ENCODE assay signal across 9 cellular contexts in genomic region chr19:49084206-49085019, GRCh38. TPM values are rescaled to one million over a fixed set of nuclear protein-coding genes. Genes with fewer than 3 reads are reported as not detected.
A peak's percentile ranks its signal among the peaks of the same experiment; 100 is the strongest.
DNase-seq lines count a peak whose midpoint lies in the region; ATAC-seq and TF ChIP-seq lines count a peak whose summit lies in the region.
"Had no signal": no experiment of that assay in that cellular context is flagged by ENCODE, and none has a peak within 500 bp of the region (broad histone marks: within the 10 kb centered on the region; RNA-seq: fewer than 3 reads in every experiment).

No MANE protein-coding gene starts in this region.

- no peaks in the 10 kb centered on the region for H3K9me3 Mint-ChIP-seq in activated T-helper 1 cell treated with anti-CD3 and anti-CD28 coated beads, Interleukin-12 subunit alpha, Interleukin-12 subunit beta, Interleukin-2, Interleukin-4 antibody, amounts not matched to agents 30 ng/mL and 10 ng/mL and 1 ng/mL, durations not matched to agents 14 hours and 24 hours and 36 hours

- peak overlapping the region; percentile 80 for H3K27ac Mint-ChIP-seq in activated T-helper 1 cell treated with anti-CD3 and anti-CD28 coated beads, Interleukin-12 subunit alpha, Interleukin-12 subunit beta, Interleukin-2, Interleukin-4 antibody, amounts not matched to agents 30 ng/mL and 10 ng/mL and 1 ng/mL, durations not matched to agents 14 hours and 24 hours and 36 hours

- H3K36me3 ChIP-seq in iPS-20b (ENCODE audit: insufficient read depth, low read depth, low read length): peaks cover 30% of the 10 kb centered on the region
- peaks cover 10 to 25% (median 22%) of the 10 kb centered on the region in 4 donors for H3K36me3 ChIP-seq in stomach

- peak; percentile 31 for TF ChIP-seq EP300 in stomach (IDR thresholded peaks at IDR 0.05)

- peak overlapping the region; percentile 85; the same call in 1 of the 2 replicates for H3K9ac ChIP-seq in iPS-20b (ENCODE audit: low read depth, low read length)

- H3K4me1 ChIP-seq in iPS-20b (ENCODE audit: insufficient read depth, low read length) (no peaks in the 10 kb centered on the region), stomach (peaks cover 24 to 44% (median 40%) of the 10 kb centered on the region in 4 donors)

- H3K4me3 ChIP-seq in iPS-20b (ENCODE audit: low read length) (peak overlapping the region; percentile 84), stomach (peak overlapping the region; percentile 83 to 98 (median 89))

- H3K36me3 Mint-ChIP-seq in activated T-helper 1 cell treated with anti-CD3 and anti-CD28 coated beads, Interleukin-12 subunit alpha, Interleukin-12 subunit beta, Interleukin-2, Interleukin-4 antibody, amounts not matched to agents 30 ng/mL and 10 ng/mL and 1 ng/mL, durations not matched to agents 14 hours and 24 hours and 36 hours (ENCODE audit: low read depth): peaks cover 19% of the 10 kb centered on the region

- H3K27me3 Mint-ChIP-seq in activated T-helper 1 cell treated with anti-CD3 and anti-CD28 coated beads, Interleukin-12 subunit alpha, Interleukin-12 subunit beta, Interleukin-2, Interleukin-4 antibody, amounts not matched to agents 30 ng/mL and 10 ng/mL and 1 ng/mL, durations not matched to agents 14 hours and 24 hours and 36 hours (ENCODE audit: insufficient read depth): peaks cover 2% of the 10 kb centered on the region

- H3K4me3 Mint-ChIP-seq in activated T-helper 1 cell treated with anti-CD3 and anti-CD28 coated beads, Interleukin-12 subunit alpha, Interleukin-12 subunit beta, Interleukin-2, Interleukin-4 antibody, amounts not matched to agents 30 ng/mL and 10 ng/mL and 1 ng/mL, durations not matched to agents 14 hours and 24 hours and 36 hours: peak overlapping the region; percentile 99

- H3K9me3 ChIP-seq in iPS-20b (ENCODE audit: insufficient read depth, low read depth, low read length): no peaks in the 10 kb centered on the region
- no peaks in the 10 kb centered on the region for H3K9me3 ChIP-seq in stomach

- TF ChIP-seq POLR2A in stomach (IDR thresholded peaks at IDR 0.05): no peak

- peaks cover 22% of the 10 kb centered on the region for H3K4me1 Mint-ChIP-seq in activated T-helper 1 cell treated with anti-CD3 and anti-CD28 coated beads, Interleukin-12 subunit alpha, Interleukin-12 subunit beta, Interleukin-2, Interleukin-4 antibody, amounts not matched to agents 30 ng/mL and 10 ng/mL and 1 ng/mL, durations not matched to agents 14 hours and 24 hours and 36 hours (ENCODE audit: low read depth)

- no peaks in the 10 kb centered on the region for H3K27me3 ChIP-seq in iPS-20b (ENCODE audit: insufficient read depth, low read length)
- no peaks in the 10 kb centered on the region for H3K27me3 ChIP-seq in stomach

- intact Hi-C loops in activated T-helper 1 cell treated with anti-CD3 and anti-CD28 coated beads, Interleukin-12 subunit alpha, Interleukin-12 subunit beta, Interleukin-2, Interleukin-4 antibody, amounts not matched to agents 30 ng/mL and 10 ng/mL and 1 ng/mL, durations not matched to agents 14 hours and 24 hours and 36 hours (cut with micrococcal nuclease): loop anchor here (1.0 kb wide), 5 partner anchors 13 to 91 kb away; partner anchors contain the start of genes C19orf73, GYS1, LIN7B and PPFIA3
- intact Hi-C loops in stomach (cut with DNase I; ENCODE audit: low total_unique reads): no loop called here

- DNase-seq in SHP77 treated with DMSO at 0.1 percent for 48 hours (lab: John Stamatoyannopoulos, UW) (peak; percentile 4), SHP77 (lab: John Stamatoyannopoulos, UW) (no peak), stomach (no peak), HCEC 1CT (no peak)
- DNase-seq in activated T-helper 1 cell treated with anti-CD3 and anti-CD28 coated beads, Interleukin-12 subunit alpha, Interleukin-12 subunit beta, Interleukin-2, Interleukin-4 antibody, amounts not matched to agents 30 ng/mL and 10 ng/mL and 1 ng/mL, durations not matched to agents 14 hours and 24 hours and 36 hours (ENCODE audit: low spot score): no peak
- no peak for DNase-seq in central memory CD4-positive, alpha-beta T cell

- 37 to 58% (median 41%) methylated on average over 25 to 26 of the region's 26 CpGs for WGBS in stomach, 5 donors

- no peak overlapping the region for H3K27ac ChIP-seq in iPS-20b (ENCODE audit: low read length)
- H3K27ac ChIP-seq in stomach: peak overlapping the region; percentile 85 to 94 (median 92)

- TF ChIP-seq CTCF in stomach (IDR thresholded peaks at IDR 0.05): no peak

- no peak for ATAC-seq in HG02642 (IDR thresholded peaks at IDR 0.05; ENCODE audit: poor library complexity, unreplicated experiment)

RNA-seq across cellular contexts. Expression of gene SNRNP70, which starts 0.8 kb away (rescaled TPM):
- 259 and 272 TPM in 2 replicates for total RNA-seq in activated T-helper 1 cell treated with anti-CD3 and anti-CD28 coated beads, Interleukin-12 subunit alpha, Interleukin-12 subunit beta, Interleukin-2, Interleukin-4 antibody, amounts not matched to agents 30 ng/mL and 10 ng/mL and 1 ng/mL, durations not matched to agents 14 hours and 24 hours and 36 hours
- total RNA-seq in stomach: 1,000 to 10,000 TPM in 1 of 5 donors, 100 to 1,000 TPM in 4; 163 to 3,365 (median 235) TPM
- 100 to 1,000 TPM; 170 to 258 (median 192) TPM for polyA plus RNA-seq in stomach

RNA-seq across cellular contexts. Expression of gene KCNA7, which starts 11.9 kb away (rescaled TPM):
- total RNA-seq in activated T-helper 1 cell treated with anti-CD3 and anti-CD28 coated beads, Interleukin-12 subunit alpha, Interleukin-12 subunit beta, Interleukin-2, Interleukin-4 antibody, amounts not matched to agents 30 ng/mL and 10 ng/mL and 1 ng/mL, durations not matched to agents 14 hours and 24 hours and 36 hours: not detected in 2 replicates
- total RNA-seq in stomach: not detected
- polyA plus RNA-seq in stomach: not detected
- total RNA-seq: lung microvascular endothelial cell had no signal

RNA-seq across cellular contexts. Expression of gene NTF4, which starts 19.8 kb away (rescaled TPM):
- not detected in 2 replicates for total RNA-seq in activated T-helper 1 cell treated with anti-CD3 and anti-CD28 coated beads, Interleukin-12 subunit alpha, Interleukin-12 subunit beta, Interleukin-2, Interleukin-4 antibody, amounts not matched to agents 30 ng/mL and 10 ng/mL and 1 ng/mL, durations not matched to agents 14 hours and 24 hours and 36 hours
- total RNA-seq in stomach: not detected
- 10 to 100 TPM in 1 of 3 donors, not detected in 2; 17.5 TPM for polyA plus RNA-seq in stomach
- total RNA-seq: lung microvascular endothelial cell had no signal

RNA-seq across cellular contexts. Expression of gene CGB7, which starts 26.9 kb away (rescaled TPM):
- not detected in 2 replicates for total RNA-seq in activated T-helper 1 cell treated with anti-CD3 and anti-CD28 coated beads, Interleukin-12 subunit alpha, Interleukin-12 subunit beta, Interleukin-2, Interleukin-4 antibody, amounts not matched to agents 30 ng/mL and 10 ng/mL and 1 ng/mL, durations not matched to agents 14 hours and 24 hours and 36 hours
- total RNA-seq in stomach: not detected
- polyA plus RNA-seq in stomach: 1 to 10 TPM in 1 of 3 donors, not detected in 2; 3.8 TPM
- total RNA-seq: lung microvascular endothelial cell had no signal

RNA-seq across cellular contexts. Expression of gene LIN7B, which starts 29.8 kb away (rescaled TPM):
- total RNA-seq in activated T-helper 1 cell treated with anti-CD3 and anti-CD28 coated beads, Interleukin-12 subunit alpha, Interleukin-12 subunit beta, Interleukin-2, Interleukin-4 antibody, amounts not matched to agents 30 ng/mL and 10 ng/mL and 1 ng/mL, durations not matched to agents 14 hours and 24 hours and 36 hours: 4.9 and 7.8 TPM in 2 replicates
- total RNA-seq in stomach: 100 to 1,000 TPM in 1 of 5 donors, 10 to 100 TPM in 2, 1 to 10 TPM in 1, not detected in 1; 5.5 to 118 (median 30.5) TPM
- polyA plus RNA-seq in stomach: 10 to 100 TPM in 2 of 3 donors, 1 to 10 TPM in 1; 4.0 to 18.1 (median 11.5) TPM
